In genomic region chr7:159022238-159022993, GRCh38 we compare ENCODE assay signal across 21 cellular contexts.
DNase-seq lines count a peak whose midpoint lies in the region; ATAC-seq and TF ChIP-seq lines count a peak whose summit lies in the region.
"Had no signal": no experiment of that assay in that cellular context is flagged by ENCODE, and none has a peak within 500 bp of the region (broad histone marks: within the 10 kb centered on the region; RNA-seq: fewer than 3 reads in every experiment).

No MANE protein-coding gene starts in this region.

- no peaks in the 10 kb centered on the region for H3K4me1 ChIP-seq in spleen
- H3K4me1 ChIP-seq: parathyroid adenoma, thyroid gland had no signal

- DNase-seq in Right ventricle myocardium superior (peak; percentile 38), left cardiac atrium (no peak), NCI-H460 (ENCODE audit: extremely low read depth, low read depth) (peak; percentile 87), choroid plexus epithelial cell (ENCODE audit: low read depth) (peak; percentile 52), spleen (peak; percentile 60), D341Med (ENCODE audit: low spot score) (no peak), DMS79 treated with DMSO at 0.1 percent for 48 hours (lab: John Stamatoyannopoulos, UW) (no peak)
- DNase-seq: activated CD4-positive, alpha-beta T cell treated with anti-CD3 and anti-CD28 coated beads, Interleukin-2, amount 10 ng/mL, durations not matched to agents 7 days and 5 days; activated naive CD8-positive, alpha-beta T cell treated with anti-CD3 and anti-CD28 coated beads, Interleukin-2, amount 50 U/mL, for 24 hours; activated T-cell treated with anti-CD3 and anti-CD28 coated beads, Interleukin-2, amount 50 U/mL, for 24 hours; AML-193; DMS153; effector memory CD4-positive, alpha-beta T cell; hypothalamus; NCI-H2081 treated with DMSO at 0.1 percent for 48 hours; thyroid gland had no signal

- intact Hi-C loops in Right ventricle myocardium superior (cut with DNase I) (no loop called here), left cardiac atrium (cut with DNase I) (no loop called here), spleen (cut with DNase I; ENCODE audit: low total_unique reads) (no loop called here)

- H3K4me3 ChIP-seq in choroid plexus epithelial cell (ENCODE audit: low read depth, low read length), result no peak overlapping the region
- no peak overlapping the region for H3K4me3 ChIP-seq in spleen
- H3K4me3 ChIP-seq: SK-N-MC, smooth muscle cell, thyroid gland had no signal

- TF ChIP-seq POLR2A in spleen (IDR thresholded peaks at IDR 0.05), result no peak

- H3K4me3 Mint-ChIP-seq in stimulated activated memory B cell treated with anti-CD40 and anti-IgM and Interleukin-4, amounts not matched to agents 10 μg/mL and 1 μg/mL and 100 μg/mL, for 72 hours, result no peak overlapping the region
- H3K4me3 Mint-ChIP-seq: activated CD4-positive, alpha-beta T cell treated with anti-CD3 and anti-CD28 coated beads, Interleukin-2, amount 10 ng/mL, durations not matched to agents 7 days and 5 days; activated naive CD8-positive, alpha-beta T cell treated with anti-CD3 and anti-CD28 coated beads, Interleukin-2, amount 50 U/mL, for 24 hours; activated T-cell treated with anti-CD3 and anti-CD28 coated beads, Interleukin-2, amount 50 U/mL, for 24 hours had no signal

- no peaks in the 10 kb centered on the region for H3K36me3 Mint-ChIP-seq in stimulated activated memory B cell treated with anti-CD40 and anti-IgM and Interleukin-4, amounts not matched to agents 10 μg/mL and 1 μg/mL and 100 μg/mL, for 72 hours

- TF ChIP-seq CTCF in choroid plexus epithelial cell (conservative IDR thresholded peaks at IDR 0.05; ENCODE audit: low read depth, low read length) (no peak), spleen (IDR thresholded peaks at IDR 0.05 in 8 of 11, conservative IDR thresholded peaks at IDR 0.05 in 3 of 11) (no peak)

- peaks cover 0 to 39% (median 0%) of the 10 kb centered on the region in 7 donors for H3K27me3 ChIP-seq in spleen (replicated peaks in 1 of 7)
- H3K27me3 ChIP-seq: thyroid gland had no signal

- no peak overlapping the region for H3K27ac Mint-ChIP-seq in stimulated activated memory B cell treated with anti-CD40 and anti-IgM and Interleukin-4, amounts not matched to agents 10 μg/mL and 1 μg/mL and 100 μg/mL, for 72 hours
- H3K27ac Mint-ChIP-seq: activated CD4-positive, alpha-beta T cell treated with anti-CD3 and anti-CD28 coated beads, Interleukin-2, amount 10 ng/mL, durations not matched to agents 7 days and 5 days; activated naive CD8-positive, alpha-beta T cell treated with anti-CD3 and anti-CD28 coated beads, Interleukin-2, amount 50 U/mL, for 24 hours; activated T-cell treated with anti-CD3 and anti-CD28 coated beads, Interleukin-2, amount 50 U/mL, for 24 hours had no signal

- H3K9me3 Mint-ChIP-seq in stimulated activated memory B cell treated with anti-CD40 and anti-IgM and Interleukin-4, amounts not matched to agents 10 μg/mL and 1 μg/mL and 100 μg/mL, for 72 hours, result peaks cover 10% of the 10 kb centered on the region
- H3K9me3 Mint-ChIP-seq: activated naive CD8-positive, alpha-beta T cell treated with anti-CD3 and anti-CD28 coated beads, Interleukin-2, amount 50 U/mL, for 24 hours had no signal

- H3K36me3 ChIP-seq in spleen, result no peaks in the 10 kb centered on the region
- H3K36me3 ChIP-seq: thyroid gland had no signal

- H3K9me3 ChIP-seq in spleen, result peaks cover 0 to 10% (median 2%) of the 10 kb centered on the region in 8 donors
- H3K9me3 ChIP-seq: thyroid gland had no signal

- H3K27ac ChIP-seq in spleen, result no peak overlapping the region
- H3K27ac ChIP-seq: parathyroid adenoma, SK-N-MC, thyroid gland had no signal

- no peak for ATAC-seq in Right ventricle myocardium superior (ENCODE audit: poor library complexity)
- no peak for ATAC-seq in left cardiac atrium
- ATAC-seq in stimulated activated memory B cell treated with anti-CD40 and anti-IgM and Interleukin-4, amounts not matched to agents 10 μg/mL and 1 μg/mL and 100 μg/mL, for 72 hours, result no peak
- ATAC-seq: activated naive CD8-positive, alpha-beta T cell treated with anti-CD3 and anti-CD28 coated beads, Interleukin-2, amount 50 U/mL, for 24 hours; left colon had no signal

- peaks cover 15% of the 10 kb centered on the region for H3K27me3 Mint-ChIP-seq in stimulated activated memory B cell treated with anti-CD40 and anti-IgM and Interleukin-4, amounts not matched to agents 10 μg/mL and 1 μg/mL and 100 μg/mL, for 72 hours
- H3K27me3 Mint-ChIP-seq: activated CD4-positive, alpha-beta T cell treated with anti-CD3 and anti-CD28 coated beads, Interleukin-2, amount 10 ng/mL, durations not matched to agents 7 days and 5 days had no signal

- 81 to 87% (median 83%) methylated on average over 19 to 20 of the region's 20 CpGs for WGBS in spleen, 5 donors

- no peaks in the 10 kb centered on the region for H3K4me1 Mint-ChIP-seq in stimulated activated memory B cell treated with anti-CD40 and anti-IgM and Interleukin-4, amounts not matched to agents 10 μg/mL and 1 μg/mL and 100 μg/mL, for 72 hours

Comparison
In these comparisons a context has a peak if more than half of its experiments do, and no peak if none do; other contexts are left out.
1. DNase-seq: peak in Right ventricle myocardium superior (single experiment), NCI-H460 (single experiment), choroid plexus epithelial cell (single experiment) and spleen (single experiment); none in left cardiac atrium (single experiment), D341Med (single experiment) and DMS79 treated with DMSO at 0.1 percent for 48 hours (single experiment).